ENCODE assay signal across 16 cellular contexts in the genomic region with DNA sequence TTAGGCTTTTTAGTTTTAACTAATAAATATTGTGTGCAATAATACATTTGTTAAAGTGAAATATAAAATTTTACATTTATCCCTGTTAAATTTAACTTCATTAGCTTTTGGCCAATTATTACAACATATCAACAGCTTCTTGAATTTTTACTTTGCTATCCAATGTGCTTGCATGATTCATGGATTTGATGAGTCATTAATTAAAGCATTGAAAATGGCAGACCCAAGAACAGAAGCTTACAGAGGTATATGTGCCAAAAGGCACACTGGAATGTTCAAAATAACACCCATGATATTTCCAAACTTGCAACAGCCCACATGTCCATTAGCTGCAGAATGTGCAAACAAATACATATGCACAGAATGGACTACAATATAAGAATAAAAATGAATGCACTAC.
DNase-seq lines count a peak whose midpoint lies in the region; ATAC-seq and TF ChIP-seq lines count a peak whose summit lies in the region.
"Had no signal": no experiment of that assay in that cellular context is flagged by ENCODE, and none has a peak within 500 bp of the region (broad histone marks: within the 10 kb centered on the region; RNA-seq: fewer than 3 reads in every experiment).

No MANE protein-coding gene starts in this region.

- no peaks in the 10 kb centered on the region for H4K20me1 ChIP-seq in mammary epithelial cell (ENCODE audit: insufficient read depth, low read length)

- POLR2A ChIA-PET in A673 (lab: Charles Lee; ENCODE audit: low non-redundant PET), result no interaction called here

- no peak overlapping the region for H3K27ac ChIP-seq in A673 (ENCODE audit: low read depth, low read length, poor library complexity, severe bottlenecking)
- H3K27ac ChIP-seq in mammary epithelial cell (ENCODE audit: insufficient read depth, low read depth, low read length), result no peak overlapping the region
- H3K27ac ChIP-seq in lower lobe of right lung, result no peak overlapping the region
- H3K27ac ChIP-seq in body of pancreas, result no peak overlapping the region
- H3K27ac ChIP-seq: HL-60 had no signal

- H3K4me1 ChIP-seq in A673 (ENCODE audit: insufficient read depth, low read length, poor library complexity, severe bottlenecking) (no peaks in the 10 kb centered on the region), mammary epithelial cell (ENCODE audit: insufficient read depth, low read length) (no peaks in the 10 kb centered on the region), lower lobe of right lung (no peaks in the 10 kb centered on the region), body of pancreas (no peaks in the 10 kb centered on the region)
- H3K4me1 ChIP-seq: BE2C had no signal

- peak; percentile 24 for DNase-seq in A673 (ENCODE audit: low spot score)
- peak; percentile 17 for DNase-seq in HCEC 1CT
- peak; percentile 36 for DNase-seq in mammary epithelial cell
- DNase-seq in foreskin melanocyte, result peak; percentile 35
- no peak for DNase-seq in lower lobe of right lung
- DNase-seq in body of pancreas, result no peak
- no peak for DNase-seq in mesenteric fat pad (ENCODE audit: low spot score)
- DNase-seq: ACHN; BE2C; CD8-positive, alpha-beta T cell; HFFc6; KG1; NCI-H1105 treated with DMSO at 0.1 percent for 48 hours; NCI-H187; NCI-H2171 had no signal

- in situ Hi-C loops in mammary epithelial cell (cut with MboI; ENCODE audit: low sequenced_read_pairs in 2 of 2), result no loop called here

- no peaks in the 10 kb centered on the region for H3K27me3 ChIP-seq in A673 (replicated peaks; ENCODE audit: insufficient read depth, low read depth, low read length, poor library complexity)
- H3K27me3 ChIP-seq in mammary epithelial cell (ENCODE audit: insufficient read depth, low read length), result peaks cover 2% of the 10 kb centered on the region
- H3K27me3 ChIP-seq in lower lobe of right lung (ENCODE audit: low read depth), result no peaks in the 10 kb centered on the region
- no peaks in the 10 kb centered on the region for H3K27me3 ChIP-seq in body of pancreas
- H3K27me3 ChIP-seq: BE2C had no signal

- CTCF ChIA-PET in A673 (lab: Charles Lee) (no interaction called here), mammary epithelial cell (lab: Charles Lee; ENCODE audit: low non-redundant PET) (no interaction called here)

- BruUV-seq in A673 (replicated peaks; lab: Mats Ljungman, UMichigan) (no TSS peak), mammary epithelial cell (replicated peaks; lab: Mats Ljungman, UMichigan) (no TSS peak)

- H3K9ac ChIP-seq in mammary epithelial cell (ENCODE audit: insufficient read depth, low read length), result no peak overlapping the region

- no peak for TF ChIP-seq POLR2A in body of pancreas (IDR thresholded peaks at IDR 0.05)

- no peaks in the 10 kb centered on the region for H3K36me3 ChIP-seq in A673 (ENCODE audit: insufficient read depth, low read length, poor library complexity, severe bottlenecking)
- H3K36me3 ChIP-seq in mammary epithelial cell (ENCODE audit: insufficient read depth, low read length), result no peaks in the 10 kb centered on the region
- H3K36me3 ChIP-seq in lower lobe of right lung, result no peaks in the 10 kb centered on the region
- no peaks in the 10 kb centered on the region for H3K36me3 ChIP-seq in body of pancreas (replicated peaks in 1 of 2; ENCODE audit: insufficient read depth in 1 of 2, low read depth in 2 of 2)
- H3K36me3 ChIP-seq: BE2C had no signal

- H3K4me3 ChIP-seq in A673 (ENCODE audit: low read depth, low read length, poor library complexity, severe bottlenecking) (no peak overlapping the region), mammary epithelial cell (replicated peaks in 1 of 3; ENCODE audit: insufficient read depth in 1 of 3, low read depth in 2 of 3, low read length in 3 of 3) (no peak overlapping the region), lower lobe of right lung (no peak overlapping the region), body of pancreas (no peak overlapping the region)

- H3K9me3 ChIP-seq in A673 (ENCODE audit: low read depth, low read length, poor library complexity, severe bottlenecking), result no peaks in the 10 kb centered on the region
- H3K9me3 ChIP-seq in mammary epithelial cell (replicated peaks; ENCODE audit: insufficient read depth, low read length), result no peaks in the 10 kb centered on the region
- no peaks in the 10 kb centered on the region for H3K9me3 ChIP-seq in lower lobe of right lung
- H3K9me3 ChIP-seq in body of pancreas, result no peaks in the 10 kb centered on the region
- H3K9me3 ChIP-seq: BE2C had no signal

- no peak overlapping the region for H3K4me2 ChIP-seq in mammary epithelial cell (ENCODE audit: insufficient read depth, low read depth, low read length)

- ATAC-seq in lower lobe of right lung (no peak), body of pancreas (no peak)
- ATAC-seq: CD8-positive, alpha-beta T cell had no signal

- no peaks in the 10 kb centered on the region for H3K79me2 ChIP-seq in mammary epithelial cell (ENCODE audit: insufficient read depth, low read length)

- dilution Hi-C loops in mammary epithelial cell (cut with HindIII; ENCODE audit: low sequenced_read_pairs), result no loop called here

- intact Hi-C loops in A673 (cut with micrococcal nuclease; ENCODE audit: unreplicated experiment) (no loop called here), mammary epithelial cell (cut with micrococcal nuclease) (no loop called here), lower lobe of right lung (cut with DNase I) (no loop called here), body of pancreas (cut with DNase I) (no loop called here)

- H2AFZ ChIP-seq in mammary epithelial cell (ENCODE audit: low read depth, low read length), result no peak overlapping the region

- TF ChIP-seq CTCF in A673 (conservative IDR thresholded peaks at IDR 0.05; ENCODE audit: low read depth, low read length), result no peak
- no peak for TF ChIP-seq CTCF in mammary epithelial cell (conservative IDR thresholded peaks at IDR 0.05 in 1 of 2, IDR thresholded peaks at IDR 0.05 in 1 of 2; ENCODE audit: extremely low read depth in 1 of 2, insufficient read depth in 1 of 2, low read depth in 1 of 2, low read length in 2 of 2)
- no peak for TF ChIP-seq CTCF in lower lobe of right lung (IDR thresholded peaks at IDR 0.05)
- TF ChIP-seq CTCF in body of pancreas (IDR thresholded peaks at IDR 0.05), result no peak

Comparison
In these comparisons a context has a peak if more than half of its experiments do, and no peak if none do; other contexts are left out.
1. DNase-seq: peak in A673 (single experiment), HCEC 1CT (single experiment), mammary epithelial cell (single experiment) and foreskin melanocyte (single experiment); none in lower lobe of right lung (single experiment), body of pancreas (0 of 4) and mesenteric fat pad (single experiment).